Comparison of ENCODE assay signal across 18 cellular contexts in the genomic region with DNA sequence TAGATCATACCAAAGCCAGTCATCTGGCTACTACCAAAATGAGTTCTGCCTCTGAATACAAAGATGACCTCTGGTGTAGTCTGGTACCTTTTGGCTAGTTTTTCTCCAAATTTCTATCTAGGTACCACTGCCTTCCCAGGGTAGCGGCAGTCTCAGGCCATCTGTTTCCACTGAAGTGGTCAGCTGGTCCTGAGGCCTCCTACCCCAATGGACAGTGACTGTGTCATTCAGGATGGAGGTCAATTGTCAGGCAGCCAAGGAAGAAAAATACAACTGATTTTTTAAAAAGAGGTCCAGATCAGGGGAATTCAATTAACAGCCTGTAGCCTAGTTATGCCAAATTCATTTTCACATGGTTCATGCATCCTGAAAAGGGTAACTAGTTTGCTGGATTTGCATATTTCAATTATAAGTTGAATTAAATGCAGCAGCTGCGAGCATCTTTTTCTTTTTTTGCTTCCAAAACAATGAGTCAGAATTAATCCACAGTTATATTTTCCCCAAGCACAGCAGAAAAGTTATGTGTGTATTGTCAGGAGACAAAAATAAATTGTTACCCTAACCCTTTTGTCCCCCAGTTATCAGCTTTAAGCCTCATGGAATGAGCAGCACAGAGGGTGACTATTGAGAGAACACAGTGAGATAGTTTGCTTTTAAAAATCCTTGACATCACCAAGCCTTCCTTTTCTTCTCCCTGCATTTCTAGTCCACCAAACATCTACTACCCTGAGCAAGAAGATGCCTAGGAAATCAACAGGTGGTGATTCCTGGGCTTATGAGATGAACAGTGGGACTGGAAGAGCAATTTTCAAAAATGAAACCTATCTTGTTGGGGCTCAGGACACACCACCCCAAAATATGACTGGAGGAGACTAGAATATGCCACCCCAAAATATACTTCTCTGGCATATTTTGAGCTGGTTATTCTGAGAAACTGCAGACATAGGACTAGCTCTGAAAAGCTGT. TPM values are rescaled to one million over a fixed set of nuclear protein-coding genes. Genes with fewer than 3 reads are reported as not detected.
DNase-seq lines count a peak whose midpoint lies in the region; ATAC-seq and TF ChIP-seq lines count a peak whose summit lies in the region.
"Had no signal": no experiment of that assay in that cellular context is flagged by ENCODE, and none has a peak within 500 bp of the region (broad histone marks: within the 10 kb centered on the region; RNA-seq: fewer than 3 reads in every experiment).

No MANE protein-coding gene starts in this region.

- H3K27ac Mint-ChIP-seq in neural progenitor cell, result no peak overlapping the region
- H3K27ac Mint-ChIP-seq: IgD-negative memory B cell had no signal

- no peak for TF ChIP-seq POLR2A in IMR-90 (IDR thresholded peaks at IDR 0.05; ENCODE audit: low read depth, low read length)

- no peak overlapping the region for H2AFZ ChIP-seq in IMR-90 (replicated peaks; ENCODE audit: low read length, poor library complexity)
- no peak overlapping the region for H2AFZ ChIP-seq in neural progenitor cell (replicated peaks)

- no peak overlapping the region for H2AK5ac ChIP-seq in IMR-90 (ENCODE audit: low read depth, low read length)

- no CpG with 5 or more reads among the region's 2 CpGs for WGBS in IMR-90 (ENCODE audit: extremely low coverage in 2 of 2, insufficient read length in 1 of 2), 2 experiments

- H3K4ac ChIP-seq in IMR-90 (ENCODE audit: low read depth, low read length), result no peak overlapping the region

- H4K91ac ChIP-seq in IMR-90 (ENCODE audit: insufficient read depth, low read depth, low read length), result no peak overlapping the region

- peaks cover 3% of the 10 kb centered on the region; the same call in 1 of the 2 replicates for H3K9me1 ChIP-seq in IMR-90 (ENCODE audit: insufficient read depth, low read length)

- POLR2A ChIA-PET in IMR-90 (lab: Charles Lee; ENCODE audit: unreplicated experiment), result no interaction called here

- no peak overlapping the region for H3K4me3 Mint-ChIP-seq in neural progenitor cell
- H3K4me3 Mint-ChIP-seq: CD14-positive monocyte, IgD-negative memory B cell had no signal

- no peak for TF ChIP-seq RAD21 in IMR-90 (IDR thresholded peaks at IDR 0.05; ENCODE audit: low read length)

- dilution Hi-C loops in IMR-90 (cut with HindIII; ENCODE audit: low sequenced_read_pairs, unreplicated experiment), result no loop called here

- ATAC-seq in IMR-90 (ENCODE audit: low read depth) (peak; percentile 27; the same call in 1 of the 2 replicates), GM18870 (IDR thresholded peaks at IDR 0.05; ENCODE audit: unreplicated experiment) (no peak), HG02885 (IDR thresholded peaks at IDR 0.05; ENCODE audit: poor library complexity, unreplicated experiment) (no peak)

- no peak overlapping the region for H4K8ac ChIP-seq in IMR-90 (ENCODE audit: low read depth in 2 of 2, low read length in 2 of 2)

- peaks cover 34% of the 10 kb centered on the region for H3K36me3 ChIP-seq in IMR-90 (ENCODE audit: control insufficient read depth, insufficient read depth, low read length)
- H3K36me3 ChIP-seq in neural progenitor cell, result no peaks in the 10 kb centered on the region

- H4K5ac ChIP-seq in IMR-90 (ENCODE audit: low read depth, low read length), result no peak overlapping the region

- no peaks in the 10 kb centered on the region for H3F3A ChIP-seq in neural progenitor cell (ENCODE audit: low read depth)

- H3K23ac ChIP-seq in IMR-90 (ENCODE audit: low read depth, low read length), result no peak overlapping the region

- H3K9ac ChIP-seq in IMR-90 (ENCODE audit: low read depth, low read length) (no peak overlapping the region), neural progenitor cell (peak overlapping the region; percentile 11)

- no TSS peak for BruUV-seq in IMR-90 (replicated peaks; lab: Mats Ljungman, UMichigan)

- no peak overlapping the region for H2BK120ac ChIP-seq in IMR-90 (ENCODE audit: low read depth, low read length)

- intact Hi-C loops in IMR-90 (cut with micrococcal nuclease), result no loop called here

- TF ChIP-seq CTCF in IMR-90 (conservative IDR thresholded peaks at IDR 0.05; ENCODE audit: low read depth, low read length) (no peak), fibroblast of mammary gland (conservative IDR thresholded peaks at IDR 0.05; ENCODE audit: control insufficient read depth, insufficient read depth, low read depth, low read length) (no peak), neural progenitor cell (IDR thresholded peaks at IDR 0.05) (no peak)

- H3K9me3 ChIP-seq in IMR-90 (ENCODE audit: control insufficient read depth, insufficient read depth, low read length) (no peaks in the 10 kb centered on the region), neural progenitor cell (ENCODE audit: low read depth) (no peaks in the 10 kb centered on the region)

- CTCF ChIA-PET in IMR-90 (lab: Yijun Ruan, JAX), result no interaction called here

- no peak overlapping the region for H2AK9ac ChIP-seq in IMR-90 (replicated peaks; ENCODE audit: low read depth, low read length, poor library complexity)

- H3K27ac ChIP-seq in IMR-90 (ENCODE audit: insufficient read depth, low read length) (no peak overlapping the region), neural progenitor cell (peak overlapping the region; percentile 6)

- DNase-seq in G401 (ENCODE audit: low spot score) (peak; percentile 74), IMR-90 (no peak), fibroblast of mammary gland (ENCODE audit: low read depth) (peak; percentile 42), neural progenitor cell (ENCODE audit: low spot score) (no peak)
- DNase-seq in stimulated activated naive CD4-positive, alpha-beta T cell (lab: John Stamatoyannopoulos, UW), result no peak
- DNase-seq: AML-193, DMS 273 treated with DMSO at 0.1 percent for 48 hours, H7, Kasumi-1, NCI-H1105 treated with DMSO at 0.1 percent for 48 hours, NCI-H1694 treated with DMSO at 0.1 percent for 48 hours, NCI-H2107, NCI-H226, NCI-H524 treated with DMSO at 0.1 percent for 48 hours had no signal

- H2BK20ac ChIP-seq in IMR-90 (ENCODE audit: low read depth, low read length), result no peak overlapping the region

- no peak overlapping the region for H3K14ac ChIP-seq in IMR-90 (replicated peaks; ENCODE audit: low read depth, low read length)

- peaks cover 2% of the 10 kb centered on the region for H3K27me3 Mint-ChIP-seq in neural progenitor cell (ENCODE audit: insufficient read depth, low read depth)
- H3K27me3 Mint-ChIP-seq: IgD-negative memory B cell had no signal

- H2BK5ac ChIP-seq in IMR-90 (ENCODE audit: low read depth, low read length, poor library complexity, severe bottlenecking), result no peak overlapping the region

- H3K4me3 ChIP-seq in IMR-90 (ENCODE audit: insufficient read depth, low read depth, low read length), result no peak overlapping the region
- H3K4me3 ChIP-seq in fibroblast of mammary gland (ENCODE audit: control insufficient read depth, low read depth, low read length), result no peak overlapping the region
- no peak overlapping the region for H3K4me3 ChIP-seq in neural progenitor cell

- H2BK15ac ChIP-seq in IMR-90 (ENCODE audit: low read depth, low read length), result no peak overlapping the region

- H3K4me1 Mint-ChIP-seq in neural progenitor cell, result no peaks in the 10 kb centered on the region
- H3K4me1 Mint-ChIP-seq: CD14-positive monocyte had no signal

- H3K27me3 ChIP-seq in IMR-90 (ENCODE audit: control insufficient read depth, insufficient read depth, low read length), result no peaks in the 10 kb centered on the region
- no peaks in the 10 kb centered on the region for H3K27me3 ChIP-seq in neural progenitor cell

- no peak overlapping the region for H3K4me2 ChIP-seq in IMR-90 (ENCODE audit: low read depth, low read length)
- H3K4me2 ChIP-seq in neural progenitor cell, result no peak overlapping the region

- H3K18ac ChIP-seq in IMR-90 (ENCODE audit: low read depth, low read length), result no peak overlapping the region

- H3K9me3 Mint-ChIP-seq in neural progenitor cell, result no peaks in the 10 kb centered on the region
- H3K9me3 Mint-ChIP-seq: CD14-positive monocyte, IgD-negative memory B cell had no signal

- no peaks in the 10 kb centered on the region for H3K79me2 ChIP-seq in neural progenitor cell (ENCODE audit: low read depth)

- no peaks in the 10 kb centered on the region; a peak in 1 of 4 replicates for H3K79me1 ChIP-seq in IMR-90 (ENCODE audit: low read depth in 1 of 2, low read length in 2 of 2)

- H3K4me1 ChIP-seq in IMR-90 (ENCODE audit: control insufficient read depth, insufficient read depth, low read length) (no peaks in the 10 kb centered on the region), neural progenitor cell (no peaks in the 10 kb centered on the region)

- no peak overlapping the region for H3K56ac ChIP-seq in IMR-90 (ENCODE audit: extremely low read depth, insufficient read depth, low read length)

- peaks cover 35% of the 10 kb centered on the region for H3K36me3 Mint-ChIP-seq in neural progenitor cell

- H4K20me1 ChIP-seq in IMR-90 (ENCODE audit: insufficient read depth, low read length), result no peaks in the 10 kb centered on the region
- H4K20me1 ChIP-seq in neural progenitor cell (ENCODE audit: low read depth), result no peaks in the 10 kb centered on the region

- in situ Hi-C loops in G401 (cut with HindIII; ENCODE audit: low sequenced_read_pairs) (no loop called here), IMR-90 (cut with MboI; ENCODE audit: low sequenced_read_pairs) (no loop called here)

RNA-seq across cellular contexts. Expression of gene BCCIP, which starts 27.7 kb away (rescaled TPM):
- total RNA-seq in G401 (2014; rRNA removed; shearing (Covaris generic)), result 88.8 and 146 TPM in 2 replicates
- total RNA-seq in IMR-90 (2012; rRNA removed) (31.9 and 65.8 TPM in 2 replicates), neural progenitor cell (ENCODE audit: low replicate concordance) (76.5 and 122 TPM in 2 replicates)
- polyA plus RNA-seq in IMR-90 (2012; rRNA removed), result 42.4 and 49.2 TPM in 2 replicates
- polyA plus RNA-seq in IMR-90 (2012; cell fraction: cytosol; rRNA removed), result 5.4 and 9.3 TPM in 2 replicates
- polyA plus RNA-seq in IMR-90 (2012; cell fraction: nucleus; rRNA removed; ENCODE audit: low replicate concordance), result 3.4 and 15.5 TPM in 2 replicates

RNA-seq across cellular contexts. Expression of gene UROS, which starts 28.0 kb away (rescaled TPM):
- total RNA-seq in G401 (2014; rRNA removed; shearing (Covaris generic)), result 143 and 148 TPM in 2 replicates
- total RNA-seq in IMR-90 (2012; rRNA removed) (56.5 and 63.6 TPM in 2 replicates), neural progenitor cell (ENCODE audit: low replicate concordance) (76.3 and 82.2 TPM in 2 replicates)
- 48.7 and 50.4 TPM in 2 replicates for polyA plus RNA-seq in IMR-90 (2012; rRNA removed)
- 46.6 and 47.3 TPM in 2 replicates for polyA plus RNA-seq in IMR-90 (2012; cell fraction: cytosol; rRNA removed)
- 48.8 and 50.3 TPM in 2 replicates for polyA plus RNA-seq in IMR-90 (2012; cell fraction: nucleus; rRNA removed; ENCODE audit: low replicate concordance)

RNA-seq across cellular contexts. Expression of gene DHX32, which starts 30.0 kb away (rescaled TPM):
- 46.3 and 63.2 TPM in 2 replicates for total RNA-seq in G401 (2014; rRNA removed; shearing (Covaris generic))
- total RNA-seq in IMR-90 (2012; rRNA removed) (27.8 and 35.0 TPM in 2 replicates), neural progenitor cell (ENCODE audit: low replicate concordance) (53.4 and 59.4 TPM in 2 replicates)
- polyA plus RNA-seq in IMR-90 (2012; rRNA removed), result 11.5 and 15.6 TPM in 2 replicates
- polyA plus RNA-seq in IMR-90 (2012; cell fraction: cytosol; rRNA removed), result 4.6 and 5.6 TPM in 2 replicates
- 4.2 and 27.9 TPM in 2 replicates for polyA plus RNA-seq in IMR-90 (2012; cell fraction: nucleus; rRNA removed; ENCODE audit: low replicate concordance)

RNA-seq across cellular contexts. Expression of gene FANK1, which starts 45.3 kb away (rescaled TPM):
- total RNA-seq in G401 (2014; rRNA removed; shearing (Covaris generic)), result 3.1 and 4.8 TPM in 2 replicates
- total RNA-seq in IMR-90 (2012; rRNA removed) (0.90 and 1.9 TPM in 2 replicates), neural progenitor cell (ENCODE audit: low replicate concordance) (5.5 and 12.5 TPM in 2 replicates)
- 2.0 and 2.2 TPM in 2 replicates for polyA plus RNA-seq in IMR-90 (2012; rRNA removed)
- polyA plus RNA-seq in IMR-90 (2012; cell fraction: cytosol; rRNA removed), result 0.56 and 0.67 TPM in 2 replicates
- polyA plus RNA-seq in IMR-90 (2012; cell fraction: nucleus; rRNA removed; ENCODE audit: low replicate concordance), result 1.0 and 7.5 TPM in 2 replicates
- polyA plus RNA-seq: CD14-positive monocyte, IgD-negative memory B cell had no signal

Comparison
In these comparisons a context has a peak if more than half of its experiments do, and no peak if none do; other contexts are left out.
1. DNase-seq: peak in G401 (single experiment) and fibroblast of mammary gland (single experiment); none in IMR-90 (single experiment), neural progenitor cell (single experiment) and stimulated activated naive CD4-positive, alpha-beta T cell (0 of 6).